In genomic region chr3:156811092-156811862, GRCh38 we compare ENCODE assay signal across 13 cellular contexts. TPM values are rescaled to one million over a fixed set of nuclear protein-coding genes. Genes with fewer than 3 reads are reported as not detected.
DNase-seq lines count a peak whose midpoint lies in the region; ATAC-seq and TF ChIP-seq lines count a peak whose summit lies in the region.
"Had no signal": no experiment of that assay in that cellular context is flagged by ENCODE, and none has a peak within 500 bp of the region (broad histone marks: within the 10 kb centered on the region; RNA-seq: fewer than 3 reads in every experiment).

No MANE protein-coding gene starts in this region.

- intact Hi-C loops in Caco-2 (cut with micrococcal nuclease; ENCODE audit: unreplicated experiment), result no loop called here

- ATAC-seq in GM19397 (IDR thresholded peaks at IDR 0.05; ENCODE audit: unreplicated experiment), result no peak

- no peaks in the 10 kb centered on the region for H3K9me3 ChIP-seq in Caco-2

- CTCF ChIA-PET in Caco-2 (lab: Charles Lee), result no interaction called here

- H3K9me3 Mint-ChIP-seq in HFFc6, result no peaks in the 10 kb centered on the region
- H3K9me3 Mint-ChIP-seq in Caco-2 (ENCODE audit: unreplicated experiment), result no peaks in the 10 kb centered on the region

- DNase-seq in AG20443 (ENCODE audit: low spot score) (peak; percentile 55), HFFc6 (peak; percentile 67), amniotic epithelial cell (ENCODE audit: low read depth) (peak; percentile 36), islet precursor cell (peak; percentile 64), mucosa of gallbladder (ENCODE audit: low spot score) (no peak), Caco-2 (no peak)
- DNase-seq in activated CD4-positive, CD25-positive, alpha-beta regulatory T cell treated with anti-CD3 and anti-CD28 coated beads, Interleukin-2, amount 50 U/mL, for 72 hours, result no peak
- DNase-seq: activated CD8-positive, alpha-beta memory T cell treated with anti-CD3 and anti-CD28 coated beads, Interleukin-2, amount 50 U/mL, for 48 hours; CD4-positive, alpha-beta memory T cell; NCI-H526 treated with DMSO at 0.1 percent for 48 hours had no signal

- H3K4me1 ChIP-seq in Caco-2, result peaks cover 36% of the 10 kb centered on the region

- BruUV-seq in Caco-2 (replicated peaks; lab: Mats Ljungman, UMichigan), result no TSS peak

- no peaks in the 10 kb centered on the region; the same call in 1 of the 2 replicates for H3K27me3 Mint-ChIP-seq in HFFc6 (ENCODE audit: insufficient read depth)
- H3K27me3 Mint-ChIP-seq in Caco-2 (ENCODE audit: insufficient read depth, unreplicated experiment), result no peaks in the 10 kb centered on the region
- H3K27me3 Mint-ChIP-seq: CD4-positive, alpha-beta memory T cell had no signal

- H3K4me1 Mint-ChIP-seq in HFFc6 (ENCODE audit: low read depth) (peaks cover 73% of the 10 kb centered on the region), Caco-2 (ENCODE audit: low read depth, unreplicated experiment) (peaks cover 20% of the 10 kb centered on the region)

- H3K4me3 Mint-ChIP-seq in HFFc6, result peak overlapping the region; percentile 20; the same call in 1 of the 2 replicates
- H3K4me3 Mint-ChIP-seq in Caco-2 (ENCODE audit: unreplicated experiment), result no peak overlapping the region
- H3K4me3 Mint-ChIP-seq: brain; CD4-positive, alpha-beta memory T cell had no signal

- POLR2A ChIA-PET in Caco-2 (lab: Charles Lee), result no interaction called here

- H3K4me3 ChIP-seq in Caco-2 (ENCODE audit: low read depth, low read length), result no peak overlapping the region

- H3K27ac Mint-ChIP-seq in HFFc6, result peak overlapping the region; percentile 72
- H3K27ac Mint-ChIP-seq in Caco-2 (ENCODE audit: unreplicated experiment), result no peak overlapping the region
- H3K27ac Mint-ChIP-seq: CD4-positive, alpha-beta memory T cell had no signal

- no peaks in the 10 kb centered on the region for H3K27me3 ChIP-seq in Caco-2 (replicated peaks; ENCODE audit: control insufficient read depth, insufficient read depth, low read length)

- H3K36me3 Mint-ChIP-seq in HFFc6 (ENCODE audit: low read depth), result peaks cover 9% of the 10 kb centered on the region; the same call in 1 of the 2 replicates
- H3K36me3 Mint-ChIP-seq in Caco-2 (ENCODE audit: insufficient read depth, unreplicated experiment), result peaks cover 19% of the 10 kb centered on the region
- H3K36me3 Mint-ChIP-seq: brain had no signal

- no peaks in the 10 kb centered on the region for H3K36me3 ChIP-seq in Caco-2 (ENCODE audit: control insufficient read depth, insufficient read depth, low read length)

- TF ChIP-seq CTCF in HFFc6 (IDR thresholded peaks at IDR 0.05), result no peak
- no peak for TF ChIP-seq CTCF in Caco-2 (IDR thresholded peaks at IDR 0.05; ENCODE audit: insufficient read depth in 1 of 2, low read depth in 1 of 2, low read length in 1 of 2, severe bottlenecking in 1 of 2, unreplicated experiment in 1 of 2)

RNA-seq across cellular contexts. Expression of gene LEKR1, which starts 14.9 kb away (rescaled TPM):
- 1 to 10 TPM in 1 of 6 experiments, under 1 TPM in 5; 0.40 to 1.0 (median 0.77) TPM for total RNA-seq in HFFc6 (2021; fragmentation: NEBNext Ultra II Directional; extraction: Animal tissue kit (Norgen Biotek cat#: 25700))
- total RNA-seq in mucosa of gallbladder (2.2 TPM), Caco-2 (2022) (1.4 and 1.6 TPM in 2 replicates)
- total RNA-seq: glomerular endothelial cell had no signal

Comparison
In these comparisons a context has a peak if more than half of its experiments do, and no peak if none do; other contexts are left out.
1. DNase-seq: peak in AG20443 (single experiment), HFFc6 (single experiment), amniotic epithelial cell (single experiment) and islet precursor cell (single experiment); none in mucosa of gallbladder (single experiment), Caco-2 (0 of 2) and activated CD4-positive, CD25-positive, alpha-beta regulatory T cell treated with anti-CD3 and anti-CD28 coated beads, Interleukin-2, amount 50 U/mL, for 72 hours (single experiment).